ENCODE assay signal across 40 cellular contexts in genomic region chr17:34121311-34121710, GRCh38.
"Had no signal": no experiment of that assay in that cellular context is flagged by ENCODE, and none has a peak within 500 bp of the region (broad histone marks: within the 10 kb centered on the region; RNA-seq: fewer than 3 reads in every experiment).

No MANE protein-coding gene starts in this region.

- H3K27ac Mint-ChIP-seq: activated B cell treated with CpG ODN at 0.5 μM for 24 hours; activated CD4-positive, alpha-beta memory T cell treated with anti-CD3 and anti-CD28 coated beads for 36 hours; activated CD4-positive, alpha-beta T cell treated with anti-CD3 and anti-CD28 coated beads, Interleukin-2, amount 10 ng/mL, durations not matched to agents 24 days and 14 days; activated CD8-positive, alpha-beta T cell treated with anti-CD3 and anti-CD28 coated beads for 36 hours; activated naive CD4-positive, alpha-beta T cell treated with anti-CD3 and anti-CD28 coated beads for 36 hours; activated naive CD4-positive, alpha-beta T cell treated with anti-CD3 and anti-CD28 coated beads, Interleukin-2, amount 50 U/mL, for 72 hours; activated naive CD8-positive, alpha-beta T cell treated with anti-CD3 and anti-CD28 coated beads for 36 hours; activated T-cell treated with anti-CD3 and anti-CD28 coated beads, Interleukin-2, amount 50 U/mL, for 72 hours; activated T-helper 1 cell treated with anti-CD3 and anti-CD28 coated beads, Interleukin-12 subunit alpha, Interleukin-12 subunit beta, Interleukin-2, Interleukin-4 antibody, amounts not matched to agents 30 ng/mL and 10 ng/mL and 1 ng/mL, durations not matched to agents 14 hours and 24 hours and 36 hours; activated T-helper 17 cell treated with anti-CD3 and anti-CD28 coated beads, Interleukin-2, amount 50 U/mL, for 72 hours; T-helper 1 cell treated with Interleukin-12 subunit alpha and Interleukin-12 subunit beta and Interleukin-4 antibody, amounts not matched to agents 30 μg/mL and 1 μg/mL, for 36 hours; T-helper 2 cell treated with Interferon-gamma antibody and Interleukin-4, amounts not matched to agents 5 μg/mL and 100 μg/mL, for 36 hours had no signal

- H3K4me3 Mint-ChIP-seq: activated B cell treated with CpG ODN at 0.5 μM for 24 hours; activated CD4-positive, alpha-beta memory T cell treated with anti-CD3 and anti-CD28 coated beads for 36 hours; activated CD4-positive, alpha-beta T cell treated with anti-CD3 and anti-CD28 coated beads, Interleukin-2, amount 10 ng/mL, durations not matched to agents 24 days and 14 days; activated CD8-positive, alpha-beta T cell treated with anti-CD3 and anti-CD28 coated beads for 36 hours; activated naive CD4-positive, alpha-beta T cell treated with anti-CD3 and anti-CD28 coated beads for 36 hours; activated naive CD8-positive, alpha-beta T cell treated with anti-CD3 and anti-CD28 coated beads for 36 hours; activated T-cell treated with anti-CD3 and anti-CD28 coated beads, Interleukin-2, amount 50 U/mL, for 4 hours; activated T-cell treated with anti-CD3 and anti-CD28 coated beads, Interleukin-2, amount 50 U/mL, for 72 hours; activated T-helper 1 cell treated with anti-CD3 and anti-CD28 coated beads, Interleukin-12 subunit alpha, Interleukin-12 subunit beta, Interleukin-2, Interleukin-4 antibody, amounts not matched to agents 30 ng/mL and 10 ng/mL and 1 ng/mL, durations not matched to agents 14 hours and 24 hours and 36 hours; activated T-helper 17 cell treated with anti-CD3 and anti-CD28 coated beads, Interleukin-2, amount 50 U/mL, for 72 hours; central memory CD8-positive, alpha-beta T cell; T-helper 1 cell treated with Interleukin-12 subunit alpha and Interleukin-12 subunit beta and Interleukin-4 antibody, amounts not matched to agents 30 μg/mL and 1 μg/mL, for 36 hours; T-helper 2 cell treated with Interferon-gamma antibody and Interleukin-4, amounts not matched to agents 5 μg/mL and 100 μg/mL, for 36 hours had no signal

- H3K4me3 ChIP-seq: adrenal gland, body of pancreas, breast epithelium, cardiac muscle cell had no signal

- FAIRE-seq: astrocyte, TTC549 had no signal

- H3K27me3 ChIP-seq: body of pancreas, brain microvascular endothelial cell, cardiac muscle cell had no signal

- H3K9me3 ChIP-seq: adrenal gland, body of pancreas, breast epithelium had no signal

- H3K36me3 ChIP-seq: adrenal gland, brain microvascular endothelial cell, breast epithelium, cardiac muscle cell had no signal

- H3K27me3 Mint-ChIP-seq: activated CD4-positive, alpha-beta T cell treated with anti-CD3 and anti-CD28 coated beads, Interleukin-2, amount 10 ng/mL, durations not matched to agents 24 days and 14 days had no signal

- DNase-seq: activated B cell treated with CpG ODN at 0.5 μM for 24 hours; activated CD4-positive, alpha-beta memory T cell treated with anti-CD3 and anti-CD28 coated beads for 36 hours; activated CD4-positive, alpha-beta T cell treated with anti-CD3 and anti-CD28 coated beads for 4 hours; activated CD4-positive, alpha-beta T cell treated with anti-CD3 and anti-CD28 coated beads, Interleukin-2, amount 10 ng/mL, durations not matched to agents 24 days and 14 days; activated CD4-positive, alpha-beta T cell treated with anti-CD3 and anti-CD28 coated beads, Interleukin-2, amount 50 U/mL, for 1 hour; activated CD4-positive, alpha-beta T cell treated with anti-CD3 and anti-CD28 coated beads, Interleukin-2, amount 50 U/mL, for 4 hours; activated CD4-positive, CD25-positive, alpha-beta regulatory T cell treated with anti-CD3 and anti-CD28 coated beads, Interleukin-2, amount 50 U/mL, for 72 hours; activated CD8-positive, alpha-beta memory T cell treated with anti-CD3 and anti-CD28 coated beads, Interleukin-2, amount 50 U/mL, for 4 hours; activated CD8-positive, alpha-beta T cell treated with anti-CD3 and anti-CD28 coated beads for 36 hours; activated effector memory CD4-positive, alpha-beta T cell treated with anti-CD3 and anti-CD28 coated beads, Interleukin-2, amount 50 U/mL, for 16 hours; activated gamma-delta T cell treated with Interleukin-2 at 50 U/mL for 16 hours; activated naive CD4-positive, alpha-beta T cell; activated naive CD4-positive, alpha-beta T cell treated with anti-CD3 and anti-CD28 coated beads for 36 hours; activated naive CD4-positive, alpha-beta T cell treated with anti-CD3 and anti-CD28 coated beads, Interleukin-2, amount 50 U/mL, for 16 hours; activated naive CD8-positive, alpha-beta T cell treated with anti-CD3 and anti-CD28 coated beads for 36 hours; activated T-cell treated with anti-CD3 and anti-CD28 coated beads for 4 hours; activated T-cell treated with anti-CD3 and anti-CD28 coated beads, Interleukin-2, amount 50 U/mL, for 1 hour; activated T-cell treated with anti-CD3 and anti-CD28 coated beads, Interleukin-2, amount 50 U/mL, for 4 hours; activated T-cell treated with anti-CD3 and anti-CD28 coated beads, Interleukin-2, amount 50 U/mL, for 72 hours; adrenal gland; amniotic stem cell; aorta; body of pancreas; brain microvascular endothelial cell; caudate nucleus; cerebellar nuclear complex; T-helper 1 cell; T-helper 2 cell; T-helper 9 cell had no signal

- ATAC-seq: activated CD8-positive, alpha-beta T cell treated with anti-CD3 and anti-CD28 coated beads for 36 hours; activated naive CD4-positive, alpha-beta T cell treated with anti-CD3 and anti-CD28 coated beads, Interleukin-2, amount 50 U/mL, for 72 hours; activated T-cell treated with anti-CD3 and anti-CD28 coated beads, Interleukin-2, amount 50 U/mL, for 4 hours; activated T-cell treated with anti-CD3 and anti-CD28 coated beads, Interleukin-2, amount 50 U/mL, for 72 hours; activated T-helper 17 cell treated with anti-CD3 and anti-CD28 coated beads, Interleukin-2, amount 50 U/mL, for 72 hours; body of pancreas had no signal

- H3K9me3 Mint-ChIP-seq: activated B cell treated with CpG ODN at 0.5 μM for 24 hours; activated CD4-positive, alpha-beta memory T cell treated with anti-CD3 and anti-CD28 coated beads for 36 hours; activated CD4-positive, alpha-beta T cell treated with anti-CD3 and anti-CD28 coated beads, Interleukin-2, amount 10 ng/mL, durations not matched to agents 24 days and 14 days; activated CD8-positive, alpha-beta T cell treated with anti-CD3 and anti-CD28 coated beads for 36 hours; activated naive CD4-positive, alpha-beta T cell treated with anti-CD3 and anti-CD28 coated beads for 36 hours; activated naive CD4-positive, alpha-beta T cell treated with anti-CD3 and anti-CD28 coated beads, Interleukin-2, amount 50 U/mL, for 72 hours; activated naive CD8-positive, alpha-beta T cell treated with anti-CD3 and anti-CD28 coated beads for 36 hours; activated T-cell treated with anti-CD3 and anti-CD28 coated beads, Interleukin-2, amount 50 U/mL, for 4 hours; activated T-cell treated with anti-CD3 and anti-CD28 coated beads, Interleukin-2, amount 50 U/mL, for 72 hours; activated T-helper 1 cell treated with anti-CD3 and anti-CD28 coated beads, Interleukin-12 subunit alpha, Interleukin-12 subunit beta, Interleukin-2, Interleukin-4 antibody, amounts not matched to agents 30 ng/mL and 10 ng/mL and 1 ng/mL, durations not matched to agents 14 hours and 24 hours and 36 hours; activated T-helper 17 cell treated with anti-CD3 and anti-CD28 coated beads, Interleukin-2, amount 50 U/mL, for 72 hours; central memory CD8-positive, alpha-beta T cell; T-helper 1 cell treated with Interleukin-12 subunit alpha and Interleukin-12 subunit beta and Interleukin-4 antibody, amounts not matched to agents 30 μg/mL and 1 μg/mL, for 36 hours; T-helper 2 cell treated with Interferon-gamma antibody and Interleukin-4, amounts not matched to agents 5 μg/mL and 100 μg/mL, for 36 hours had no signal

- H3K4me1 Mint-ChIP-seq: activated B cell treated with CpG ODN at 0.5 μM for 24 hours; activated CD4-positive, alpha-beta T cell treated with anti-CD3 and anti-CD28 coated beads, Interleukin-2, amount 10 ng/mL, durations not matched to agents 24 days and 14 days; activated naive CD8-positive, alpha-beta T cell treated with anti-CD3 and anti-CD28 coated beads for 36 hours; activated T-helper 17 cell treated with anti-CD3 and anti-CD28 coated beads, Interleukin-2, amount 50 U/mL, for 72 hours; central memory CD8-positive, alpha-beta T cell had no signal

- H3K36me3 Mint-ChIP-seq: activated CD4-positive, alpha-beta memory T cell treated with anti-CD3 and anti-CD28 coated beads for 36 hours; activated naive CD4-positive, alpha-beta T cell treated with anti-CD3 and anti-CD28 coated beads, Interleukin-2, amount 50 U/mL, for 72 hours; activated naive CD8-positive, alpha-beta T cell treated with anti-CD3 and anti-CD28 coated beads for 36 hours had no signal

- H3K27ac ChIP-seq: adrenal gland, body of pancreas, brain microvascular endothelial cell, breast epithelium, cardiac muscle cell, VCaP had no signal

- H3K4me1 ChIP-seq: adrenal gland, body of pancreas, breast epithelium had no signal
